In genomic region chr18:77632738-77633137, GRCh38 we compare ENCODE assay signal across 20 cellular contexts.
DNase-seq lines count a peak whose midpoint lies in the region; ATAC-seq lines count a peak whose summit lies in the region.
"Had no signal": no experiment of that assay in that cellular context is flagged by ENCODE, and none has a peak within 500 bp of the region (broad histone marks: within the 10 kb centered on the region; RNA-seq: fewer than 3 reads in every experiment).

No MANE protein-coding gene starts in this region.

- H3K4me2 ChIP-seq in BLaER1 treated with 17β-estradiol and CSF1 and Interleukin-3, amounts not matched to agents 10 nM and 100 nM: peak overlapping the region; percentile 27 to 83 (median 54)
- H3K4me2 ChIP-seq: A549 had no signal

- no peaks in the 10 kb centered on the region for H3K27me3 ChIP-seq in BLaER1 treated with 17β-estradiol and CSF1 and Interleukin-3, amounts not matched to agents 10 nM and 100 nM
- H3K27me3 ChIP-seq: heart right ventricle had no signal

- peak; percentile 80 for ATAC-seq in GM19351 (IDR thresholded peaks at IDR 0.05; ENCODE audit: unreplicated experiment)
- peak; percentile 54 for ATAC-seq in HG03039 (IDR thresholded peaks at IDR 0.05; ENCODE audit: unreplicated experiment)
- ATAC-seq: A549; activated CD8-positive, alpha-beta T cell treated with anti-CD3 and anti-CD28 coated beads, Interleukin-2, amount 10 ng/mL, durations not matched to agents 7 days and 5 days; activated naive CD8-positive, alpha-beta T cell treated with anti-CD3 and anti-CD28 coated beads, Interleukin-2, amount 50 U/mL, for 24 hours; heart right ventricle; T-cell had no signal

- H3K9me3 ChIP-seq in BLaER1 treated with 17β-estradiol and CSF1 and Interleukin-3, amounts not matched to agents 10 nM and 100 nM (replicated peaks in 1 of 11): peaks cover 0 to 10% (median 0%) of the 10 kb centered on the region in 11 experiments; a peak in 2 of 22 replicates
- H3K9me3 ChIP-seq: A549 had no signal

- no peaks in the 10 kb centered on the region for H4K20me1 ChIP-seq in BLaER1 treated with 17β-estradiol and CSF1 and Interleukin-3, amounts not matched to agents 10 nM and 100 nM

- 0 out of 22 replicates have a peak overlapping the region, but pooled peaks of 1 of the 11 experiments have one; percentile 10 for H3K27ac ChIP-seq in BLaER1 treated with 17β-estradiol and CSF1 and Interleukin-3, amounts not matched to agents 10 nM and 100 nM
- H3K27ac ChIP-seq: A549, heart right ventricle, VCaP had no signal

- H3K9ac ChIP-seq in BLaER1 treated with 17β-estradiol and CSF1 and Interleukin-3, amounts not matched to agents 10 nM and 100 nM: no peak overlapping the region

- H3K36me3 ChIP-seq in BLaER1 treated with 17β-estradiol and CSF1 and Interleukin-3, amounts not matched to agents 10 nM and 100 nM: no peaks in the 10 kb centered on the region
- H3K36me3 ChIP-seq: heart right ventricle had no signal

- DNase-seq in NOMO-1 treated with DMSO at 0.1 percent for 48 hours (lab: John Stamatoyannopoulos, UW; ENCODE audit: unreplicated experiment) (peak; percentile 37), activated T-cell treated with anti-CD3 and anti-CD28 coated beads for 4 hours (no peak), A172 (ENCODE audit: low spot score) (no peak), DMS 273 treated with DMSO at 0.1 percent for 48 hours (lab: John Stamatoyannopoulos, UW) (no peak), NCI-H69 (lab: John Stamatoyannopoulos, UW) (no peak)
- DNase-seq: activated CD8-positive, alpha-beta T cell treated with anti-CD3 and anti-CD28 coated beads, Interleukin-2, amount 10 ng/mL, durations not matched to agents 7 days and 5 days; activated naive CD8-positive, alpha-beta T cell treated with anti-CD3 and anti-CD28 coated beads, Interleukin-2, amount 50 U/mL, for 24 hours; DMS79 treated with DMSO at 0.1 percent for 48 hours; effector CD4-positive, alpha-beta T cell; heart right ventricle; HFFc6; NCI-H2081; NCI-H774; stimulated activated naive CD4-positive, alpha-beta T cell; T-cell had no signal

- H3K4me1 ChIP-seq in BLaER1 treated with 17β-estradiol and CSF1 and Interleukin-3, amounts not matched to agents 10 nM and 100 nM: peaks cover 6 to 25% (median 10%) of the 10 kb centered on the region in 10 experiments; a peak in 18 of 20 replicates
- H3K4me1 ChIP-seq: A549 had no signal

- no peak overlapping the region for H3K4me3 ChIP-seq in BLaER1 treated with 17β-estradiol and CSF1 and Interleukin-3, amounts not matched to agents 10 nM and 100 nM
- H3K4me3 ChIP-seq: A549, heart right ventricle had no signal
